In the genomic region with DNA sequence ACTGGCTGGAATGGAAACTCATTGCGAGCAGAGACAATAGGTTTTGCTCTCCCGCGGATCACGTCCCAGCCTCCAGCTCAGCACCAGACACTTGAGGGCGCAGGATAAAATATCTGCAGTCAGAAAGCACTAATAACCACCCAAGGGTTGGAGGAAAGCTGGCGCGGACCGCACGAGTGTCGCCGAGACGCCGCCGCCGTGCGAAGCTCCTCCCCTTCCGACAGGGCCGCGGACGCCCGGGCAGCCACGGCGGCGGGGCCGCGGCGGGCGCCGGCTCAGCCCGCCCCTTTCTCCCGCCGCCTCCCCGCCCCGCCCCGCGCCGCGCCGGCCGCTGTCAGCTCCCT, we compare ENCODE assay signal across 8 cellular contexts. TPM values are rescaled to one million over a fixed set of nuclear protein-coding genes. Genes with fewer than 3 reads are reported as not detected.
DNase-seq lines count a peak whose midpoint lies in the region; ATAC-seq and TF ChIP-seq lines count a peak whose summit lies in the region.

A gene with protein sequence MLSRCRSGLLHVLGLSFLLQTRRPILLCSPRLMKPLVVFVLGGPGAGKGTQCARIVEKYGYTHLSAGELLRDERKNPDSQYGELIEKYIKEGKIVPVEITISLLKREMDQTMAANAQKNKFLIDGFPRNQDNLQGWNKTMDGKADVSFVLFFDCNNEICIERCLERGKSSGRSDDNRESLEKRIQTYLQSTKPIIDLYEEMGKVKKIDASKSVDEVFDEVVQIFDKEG (plus strand): TSS at position 213 of the 344 bp plus-strand sequence. CDS start 156 bp downstream, outside the sequence.

- peak within 1 kb of the TSS; percentile 91 for H3K4me2 ChIP-seq in BLaER1

- peak within 1 kb of the TSS; percentile 95 for H3K27ac ChIP-seq in BLaER1
- H3K27ac ChIP-seq in colonic mucosa: peak within 1 kb of the TSS; percentile 94

- H3K4me3 ChIP-seq in BLaER1 (peak within 1 kb of the TSS; percentile 93), colonic mucosa (peak within 1 kb of the TSS; percentile 67)

- TF ChIP-seq CTCF in colonic mucosa (IDR thresholded peaks at IDR 0.05): no peak

- intact Hi-C loops in colonic mucosa (cut with DNase I): loop anchor here (5.0 kb wide), 1 partner anchor 141 kb away; a partner anchor contains a TSS

- peak; percentile 65 for DNase-seq in GM19240 (ENCODE audit: insufficient read length, low spot score)
- peak; percentile 87 for DNase-seq in NCI-H510A treated with DMSO at 0.1 percent for 48 hours (lab: John Stamatoyannopoulos, UW)
- DNase-seq in activated CD4-positive, alpha-beta T cell treated with anti-CD3 and anti-CD28 coated beads for 4 hours: peak; percentile 78 to 81
- DNase-seq in colonic mucosa: peak; percentile 87
- DNase-seq in left lobe of liver (ENCODE audit: low spot score): peak; percentile 88
- peak; percentile 71 for DNase-seq in stimulated activated CD4-positive, alpha-beta T cell treated with anti-CD3 and anti-CD28 coated beads, Interleukin-2, amount 100 ng/mL, for 4 hours (ENCODE audit: low read depth)

- peaks cover 44% of the 10 kb centered on the region for H3K4me1 ChIP-seq in BLaER1
- H3K4me1 ChIP-seq in colonic mucosa: peaks cover 10% of the 10 kb centered on the region

- no peaks in the 10 kb centered on the region for H3K27me3 ChIP-seq in BLaER1
- no peaks in the 10 kb centered on the region for H3K27me3 ChIP-seq in colonic mucosa

- H3K36me3 ChIP-seq in BLaER1 (no peaks in the 10 kb centered on the region), colonic mucosa (no peaks in the 10 kb centered on the region)

- H3K9me3 ChIP-seq in BLaER1: no peaks in the 10 kb centered on the region
- H3K9me3 ChIP-seq in colonic mucosa: no peaks in the 10 kb centered on the region

- H3K9ac ChIP-seq in BLaER1 (peak within 1 kb of the TSS; percentile 95), colonic mucosa (ENCODE audit: low read depth in 2 of 2, low read length in 2 of 2) (peak within 1 kb of the TSS; percentile 96 to 98)

- H4K20me1 ChIP-seq in BLaER1: peaks cover 38% of the 10 kb centered on the region

- ATAC-seq in HG03442 (IDR thresholded peaks at IDR 0.05; ENCODE audit: unreplicated experiment) (peak; percentile 76), left lobe of liver (peak; percentile 82)

RNA-seq across cellular contexts. Expression of the gene that starts here (rescaled TPM):
- 100 to 1,000 TPM; 172 to 254 TPM for total RNA-seq in colonic mucosa
- total RNA-seq in left lobe of liver: 119 TPM

Comparison
In these comparisons a context has a peak if more than half of its experiments do, and no peak if none do; other contexts are left out.
1. Peak in every context shown above with its lines: DNase-seq, ATAC-seq, H3K4me3 ChIP-seq and H3K27ac ChIP-seq.